Comparison of ENCODE assay signal across 17 cellular contexts in genomic region chr3:24254649-24255048, GRCh38.
A peak's percentile ranks its signal among the peaks of the same experiment; 100 is the strongest.
DNase-seq lines count a peak whose midpoint lies in the region; ATAC-seq and TF ChIP-seq lines count a peak whose summit lies in the region.
"Had no signal": no experiment of that assay in that cellular context is flagged by ENCODE, and none has a peak within 500 bp of the region (broad histone marks: within the 10 kb centered on the region; RNA-seq: fewer than 3 reads in every experiment).

No MANE protein-coding gene starts in this region.

- no peak overlapping the region for H3K18ac ChIP-seq in neuronal stem cell (ENCODE audit: low read length)

- H3K9me3 ChIP-seq in thoracic aorta (no peaks in the 10 kb centered on the region), neuronal stem cell (replicated peaks in 1 of 2; ENCODE audit: control insufficient read depth in 2 of 2, insufficient read depth in 1 of 2, low read depth in 1 of 2, low read length in 2 of 2) (no peaks in the 10 kb centered on the region)
- H3K9me3 ChIP-seq: HAP-1, heart right ventricle, right lobe of liver had no signal

- H2BK12ac ChIP-seq in neuronal stem cell (ENCODE audit: low read length): no peak overlapping the region

- no peak for ATAC-seq in thoracic aorta (ENCODE audit: insufficient number of reproducible peaks, low FRiP score, low read depth)
- ATAC-seq: heart right ventricle; left lobe of liver; right lobe of liver; stimulated activated naive CD8-positive, alpha-beta T cell treated with anti-CD3 and anti-CD28 coated beads, Interleukin-15, amount 100 ng/mL, for 72 hours; T-cell had no signal

- H3K4me3 ChIP-seq in fibroblast of the aortic adventitia (ENCODE audit: low read depth, low read length): no peak overlapping the region
- no peak overlapping the region for H3K4me3 ChIP-seq in thoracic aorta
- no peak overlapping the region for H3K4me3 ChIP-seq in neuronal stem cell (ENCODE audit: low read length in 2 of 2)
- H3K4me3 ChIP-seq: adrenal gland, HAP-1, heart right ventricle, right lobe of liver had no signal

- H3K27ac ChIP-seq in thoracic aorta: peak overlapping the region; percentile 1 to 48
- H3K27ac ChIP-seq in neuronal stem cell (replicated peaks; ENCODE audit: low read length): no peak overlapping the region
- H3K27ac ChIP-seq: adrenal gland, heart right ventricle, right lobe of liver had no signal

- H3K79me1 ChIP-seq in neuronal stem cell (ENCODE audit: low read depth, low read length): no peaks in the 10 kb centered on the region

- no peak overlapping the region for H2BK15ac ChIP-seq in neuronal stem cell (ENCODE audit: low read length)

- no peak overlapping the region for H2AFZ ChIP-seq in neuronal stem cell (ENCODE audit: low read length)

- H3K36me3 ChIP-seq in thoracic aorta: no peaks in the 10 kb centered on the region
- H3K36me3 ChIP-seq in neuronal stem cell (replicated peaks in 1 of 2; ENCODE audit: control insufficient read depth in 2 of 2, insufficient read depth in 2 of 2, low read length in 2 of 2): no peaks in the 10 kb centered on the region
- H3K36me3 ChIP-seq: adrenal gland, HAP-1, heart right ventricle, right lobe of liver had no signal

- no peak overlapping the region for H3K14ac ChIP-seq in neuronal stem cell (ENCODE audit: low read length)

- no peak overlapping the region for H2AK5ac ChIP-seq in neuronal stem cell (ENCODE audit: low read depth, low read length)

- no peak overlapping the region for H3K4me2 ChIP-seq in neuronal stem cell (ENCODE audit: insufficient read depth, low read length, poor library complexity, severe bottlenecking)

- peak; percentile 66 for DNase-seq in GM04504 (ENCODE audit: low read depth)
- DNase-seq in SW480 (ENCODE audit: low spot score): peak; percentile 69
- peak; percentile 79 for DNase-seq in fibroblast of the aortic adventitia (ENCODE audit: low read depth)
- DNase-seq in thoracic aorta (ENCODE audit: low spot score): no peak
- DNase-seq in neuronal stem cell (ENCODE audit: low spot score): no peak
- no peak for DNase-seq in RPMI8226
- DNase-seq in stimulated activated CD4-positive, alpha-beta T cell treated with anti-CD3 and anti-CD28 coated beads, Interleukin-12 subunit alpha, Interleukin-12 subunit beta, amount 100 ng/mL, for 4 hours: no peak
- DNase-seq: activated CD4-positive, alpha-beta T cell treated with anti-CD3 and anti-CD28 coated beads for 1 hour; adrenal gland; effector CD4-positive, alpha-beta T cell; heart right ventricle; NCI-H2171 treated with DMSO at 0.1 percent for 48 hours; right lobe of liver; stimulated activated naive CD8-positive, alpha-beta T cell treated with anti-CD3 and anti-CD28 coated beads, Interleukin-15, amount 100 ng/mL, for 72 hours; T-cell had no signal

- H2BK5ac ChIP-seq in neuronal stem cell (ENCODE audit: low read length): no peak overlapping the region

- H3K23ac ChIP-seq in neuronal stem cell (ENCODE audit: low read depth, low read length, poor library complexity): no peak overlapping the region

- no peak overlapping the region for H3K4ac ChIP-seq in neuronal stem cell (ENCODE audit: low read length)

- no peak overlapping the region for H3K9ac ChIP-seq in neuronal stem cell (ENCODE audit: low read depth, low read length, poor library complexity)

- WGBS in neuronal stem cell (ENCODE audit: extremely low coverage in 2 of 2, insufficient read length in 2 of 2, insufficient replicate concordance in 1 of 2), 2 donors: no CpG with 5 or more reads among the region's 1 CpG

- no peak overlapping the region for H2BK120ac ChIP-seq in neuronal stem cell (ENCODE audit: low read depth, low read length)

- no peak overlapping the region for H4K91ac ChIP-seq in neuronal stem cell (ENCODE audit: low read depth, low read length, poor library complexity)

- no peak for TF ChIP-seq CTCF in fibroblast of the aortic adventitia (IDR thresholded peaks at IDR 0.05; ENCODE audit: insufficient read depth, low read length)
- TF ChIP-seq CTCF in thoracic aorta (IDR thresholded peaks at IDR 0.05): no peak

- no peak overlapping the region for H4K8ac ChIP-seq in neuronal stem cell (ENCODE audit: low read depth, low read length)

- peaks cover 37 to 77% of the 10 kb centered on the region in 2 donors for H3K4me1 ChIP-seq in thoracic aorta (ENCODE audit: control insufficient read depth in 1 of 2, low read depth in 2 of 2)
- H3K4me1 ChIP-seq in neuronal stem cell (ENCODE audit: control insufficient read depth in 2 of 2, insufficient read depth in 1 of 2, low read depth in 1 of 2, low read length in 2 of 2): peaks cover 0 to 1% of the 10 kb centered on the region in 2 donors
- H3K4me1 ChIP-seq: HAP-1 had no signal

- no peaks in the 10 kb centered on the region for H3K27me3 ChIP-seq in thoracic aorta (replicated peaks; ENCODE audit: insufficient read depth)
- H3K27me3 ChIP-seq in neuronal stem cell (ENCODE audit: control insufficient read depth in 3 of 3, insufficient read depth in 3 of 3, low read depth in 1 of 3, low read length in 3 of 3): no peaks in the 10 kb centered on the region
- H3K27me3 ChIP-seq: adrenal gland, heart right ventricle, right lobe of liver had no signal

Comparison
In these comparisons a context has a peak if more than half of its experiments do, and no peak if none do; other contexts are left out.
1. DNase-seq: peak in GM04504 (single experiment), SW480 (single experiment) and fibroblast of the aortic adventitia (single experiment); none in thoracic aorta (single experiment), neuronal stem cell (single experiment), RPMI8226 (single experiment) and stimulated activated CD4-positive, alpha-beta T cell treated with anti-CD3 and anti-CD28 coated beads, Interleukin-12 subunit alpha, Interleukin-12 subunit beta, amount 100 ng/mL, for 4 hours (single experiment).